ENCODE assay signal across 8 cellular contexts in genomic region chr9:37080165-37080627, GRCh38. TPM values are rescaled to one million over a fixed set of nuclear protein-coding genes. Genes with fewer than 3 reads are reported as not detected.
A peak's percentile ranks its signal among the peaks of the same experiment; 100 is the strongest.
DNase-seq lines count a peak whose midpoint lies in the region; ATAC-seq and TF ChIP-seq lines count a peak whose summit lies in the region.
"Not testable (repeated sequence)": the region's sequence is repeated elsewhere in the genome, so short reads cannot be mapped to it uniquely, and the experiment has no call there.

No MANE protein-coding gene starts in this region.

- peaks cover 12% of the 10 kb centered on the region for H3K36me3 Mint-ChIP-seq in activated naive CD4-positive, alpha-beta T cell treated with anti-CD3 and anti-CD28 coated beads, Interleukin-2, amount 50 U/mL, for 24 hours

- DNase-seq in AG10803 (ENCODE audit: low read depth) (peak; percentile 20), lower leg skin (ENCODE audit: low spot score in 2 of 2) (peak; percentile 19 to 90)
- DNase-seq in skeletal muscle cell (ENCODE audit: low read depth) = not testable (repeated sequence)

- TF ChIP-seq POLR2A in lower leg skin (IDR thresholded peaks at IDR 0.05) = not testable (repeated sequence)

- peaks cover 52% of the 10 kb centered on the region for H3K4me1 Mint-ChIP-seq in activated naive CD4-positive, alpha-beta T cell treated with anti-CD3 and anti-CD28 coated beads, Interleukin-2, amount 50 U/mL, for 24 hours

- H3K9ac ChIP-seq in OCI-LY3 (ENCODE audit: low read length) = peak overlapping the region; percentile 88

- H3K4me3 Mint-ChIP-seq in activated naive CD4-positive, alpha-beta T cell treated with anti-CD3 and anti-CD28 coated beads, Interleukin-2, amount 50 U/mL, for 24 hours = peak overlapping the region; percentile 93

- H3K79me2 ChIP-seq in OCI-LY3 (ENCODE audit: low read length) = peaks cover 50% of the 10 kb centered on the region

- not testable (repeated sequence) for H3K36me3 ChIP-seq in OCI-LY3 (replicated peaks; ENCODE audit: low read depth, low read length)

- peak overlapping the region; percentile 96 for H3K27ac Mint-ChIP-seq in activated naive CD4-positive, alpha-beta T cell treated with anti-CD3 and anti-CD28 coated beads, Interleukin-2, amount 50 U/mL, for 24 hours

- intact Hi-C loops in lower leg skin (cut with DNase I; ENCODE audit: low total_unique reads) = not testable (repeated sequence)

- not testable (repeated sequence) for H3K27me3 Mint-ChIP-seq in activated naive CD4-positive, alpha-beta T cell treated with anti-CD3 and anti-CD28 coated beads, Interleukin-2, amount 50 U/mL, for 24 hours

- not testable (repeated sequence) for H3K27me3 ChIP-seq in OCI-LY3 (ENCODE audit: low read depth, low read length)

- ATAC-seq in GM19455 (IDR thresholded peaks at IDR 0.05; ENCODE audit: unreplicated experiment) (peak; percentile 15), HG03066 (IDR thresholded peaks at IDR 0.05; ENCODE audit: low read depth, unreplicated experiment) (peak; percentile 15), esophagus mucosa (peak; percentile 31)

- H4K20me1 ChIP-seq in OCI-LY3 (ENCODE audit: insufficient read depth, low read length) = peaks cover 12% of the 10 kb centered on the region

- H3K27ac ChIP-seq in OCI-LY3 (ENCODE audit: low read length) = peak overlapping the region; percentile 58

- H3K9me3 Mint-ChIP-seq in activated naive CD4-positive, alpha-beta T cell treated with anti-CD3 and anti-CD28 coated beads, Interleukin-2, amount 50 U/mL, for 24 hours = not testable (repeated sequence)

- not testable (repeated sequence) for H3K9me3 ChIP-seq in OCI-LY3 (ENCODE audit: insufficient read depth, low read length)

- peak overlapping the region; percentile 48; the same call in 1 of the 2 replicates for H2AFZ ChIP-seq in OCI-LY3 (ENCODE audit: low read depth, low read length)

- peak overlapping the region; percentile 88 for H3K4me2 ChIP-seq in OCI-LY3 (ENCODE audit: low read length)

- peaks cover 19% of the 10 kb centered on the region for H3K4me1 ChIP-seq in OCI-LY3 (ENCODE audit: low read length)

- WGBS in lower leg skin, 2 donors = 2% methylated on average over 20 to 22 of the region's 32 CpGs

- TF ChIP-seq CTCF in AG10803 (conservative IDR thresholded peaks at IDR 0.05; ENCODE audit: low read length); OCI-LY3 (IDR thresholded peaks at IDR 0.05; ENCODE audit: low read depth, low read length); lower leg skin (IDR thresholded peaks at IDR 0.05): not testable (repeated sequence)

- H3K4me3 ChIP-seq in AG10803 (ENCODE audit: low read length) (peak overlapping the region; percentile 86), OCI-LY3 (ENCODE audit: low read length) (peak overlapping the region; percentile 95), lower leg skin (ENCODE audit: low read depth, poor library complexity, severe bottlenecking) (peak overlapping the region; percentile 95), skeletal muscle cell (ENCODE audit: low read depth, low read length) (peak overlapping the region; percentile 97)

RNA-seq across cellular contexts. Expression of gene ZCCHC7, which starts 40.2 kb away (rescaled TPM):
- total RNA-seq in esophagus mucosa (10.4 TPM), lower leg skin (10 to 100 TPM; 12.2 to 17.6 (median 15.7) TPM)

RNA-seq across cellular contexts. Expression of gene PAX5, which starts 46.1 kb away (rescaled TPM):
- total RNA-seq in esophagus mucosa = 0.44 TPM
- total RNA-seq in lower leg skin = under 1 TPM in 3 of 4 donors, not detected in 1; 0.02 to 0.08 (median 0.03) TPM
